In the genomic region with DNA sequence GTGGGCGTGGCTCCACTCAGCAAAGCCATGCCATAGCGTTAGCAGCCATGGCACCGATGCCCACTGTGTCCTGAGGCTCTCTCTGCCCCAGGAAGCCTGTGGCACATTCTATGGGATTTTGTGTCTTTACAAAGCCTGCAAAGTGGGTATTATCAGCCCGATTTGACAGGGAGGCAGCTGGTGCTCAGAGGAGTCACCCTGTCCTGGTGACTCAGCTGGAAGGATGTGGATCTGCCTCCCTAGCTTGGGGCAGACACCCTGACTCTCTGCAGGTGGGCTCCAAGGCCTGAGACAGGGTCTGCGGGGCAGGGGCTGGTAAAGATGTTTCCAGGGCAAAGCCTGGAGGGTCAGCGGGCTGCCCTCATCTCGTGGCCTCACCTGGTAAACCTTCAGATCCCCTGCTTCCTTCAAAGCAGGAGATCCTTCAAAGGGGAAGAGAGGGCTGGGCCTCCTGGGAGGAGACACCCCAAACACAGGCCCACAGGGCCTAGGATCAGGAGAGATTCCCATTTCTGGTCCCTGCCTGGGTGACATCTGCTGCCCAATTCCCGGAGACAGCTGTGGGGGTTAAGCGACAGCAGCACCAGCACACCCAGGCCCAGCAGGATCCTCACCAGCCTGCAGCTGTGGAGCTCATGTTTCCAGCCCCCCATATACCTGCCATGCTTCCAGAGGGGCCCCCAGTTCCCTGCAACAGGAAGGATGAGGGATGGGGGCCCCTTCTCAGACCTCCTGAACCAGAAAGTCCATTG, we compare ENCODE assay signal across 18 cellular contexts. TPM values are rescaled to one million over a fixed set of nuclear protein-coding genes. Genes with fewer than 3 reads are reported as not detected.
DNase-seq lines count a peak whose midpoint lies in the region; ATAC-seq, FAIRE-seq and TF ChIP-seq lines count a peak whose summit lies in the region.
"Had no signal": no experiment of that assay in that cellular context is flagged by ENCODE, and none has a peak within 500 bp of the region (broad histone marks: within the 10 kb centered on the region; RNA-seq: fewer than 3 reads in every experiment).

No MANE protein-coding gene starts in this region.

- H3K9ac ChIP-seq in adipocyte (ENCODE audit: low read length) (peak overlapping the region; percentile 59), keratinocyte (ENCODE audit: control insufficient read depth, extremely low read depth, insufficient read depth, low read length) (no peak overlapping the region)
- H3K9ac ChIP-seq: neural progenitor cell had no signal

- dilution Hi-C loops in keratinocyte (cut with MboI; ENCODE audit: extremely low pct_ligation_motif_present, low sequenced_read_pairs): no loop called here

- H3K4me1 ChIP-seq in HEK293 (ENCODE audit: control insufficient read depth, insufficient read depth, low read length) (peaks cover 7% of the 10 kb centered on the region; the same call in 1 of the 2 replicates), adipocyte (ENCODE audit: control insufficient read depth, insufficient read depth, low read length) (peaks cover 46% of the 10 kb centered on the region), keratinocyte (ENCODE audit: control insufficient read depth, extremely low read depth, insufficient read depth, low read length) (peaks cover 14% of the 10 kb centered on the region)

- H3K36me3 Mint-ChIP-seq in activated naive CD4-positive, alpha-beta T cell treated with anti-CD3 and anti-CD28 coated beads, Interleukin-2, amount 50 U/mL, for 72 hours: peaks cover 11 to 12% of the 10 kb centered on the region in 2 donors
- peaks cover 0 to 2% (median 0%) of the 10 kb centered on the region in 3 donors for H3K36me3 Mint-ChIP-seq in naive thymus-derived CD8-positive, alpha-beta T cell

- H3K4me2 ChIP-seq in keratinocyte (ENCODE audit: control insufficient read depth, extremely low read depth, insufficient read depth, low read depth, low read length): no peak overlapping the region
- H3K4me2 ChIP-seq: neural progenitor cell had no signal

- H3K27ac ChIP-seq in HEK293 (ENCODE audit: extremely low read depth, low read depth, low read length) (no peak overlapping the region), keratinocyte (ENCODE audit: control insufficient read depth, insufficient read depth, low read length) (no peak overlapping the region)
- H3K27ac ChIP-seq: adrenal gland, neural progenitor cell had no signal

- TF ChIP-seq CTCF in HEK293 (tag by site-specific recombination; IDR thresholded peaks at IDR 0.05): no peak
- TF ChIP-seq CTCF in keratinocyte (optimal IDR thresholded peaks at IDR 0.05 in 1 of 3, IDR thresholded peaks at IDR 0.05 in 1 of 3, conservative IDR thresholded peaks at IDR 0.05 in 1 of 3; ENCODE audit: extremely low read depth in 1 of 3, insufficient read depth in 2 of 3, low read length in 3 of 3): no peak

- POLR2A ChIA-PET in HEK293 (lab: Yijun Ruan, JAX): interaction anchor here (0.7 to 1.0 kb wide), 2 partner anchors 16 to 96 kb away, joined by 3 read pairs; no protein-coding TSS in a partner anchor
- POLR2A ChIA-PET in naive thymus-derived CD8-positive, alpha-beta T cell (lab: Charles Lee): interaction anchor here (1.0 kb wide), 1 partner anchor 8 kb away, joined by 3 read pairs; no protein-coding TSS in a partner anchor

- H3K79me2 ChIP-seq in keratinocyte (ENCODE audit: control insufficient read depth, insufficient read depth, low read length): peaks cover 16% of the 10 kb centered on the region

- H3K9me1 ChIP-seq in keratinocyte (ENCODE audit: control insufficient read depth, extremely low read depth, insufficient read depth, low read length): no peaks in the 10 kb centered on the region

- no peaks in the 10 kb centered on the region for H3K9me3 Mint-ChIP-seq in activated naive CD4-positive, alpha-beta T cell treated with anti-CD3 and anti-CD28 coated beads, Interleukin-2, amount 50 U/mL, for 72 hours
- H3K9me3 Mint-ChIP-seq in naive thymus-derived CD8-positive, alpha-beta T cell: no peaks in the 10 kb centered on the region
- H3K9me3 Mint-ChIP-seq: neural progenitor cell had no signal

- no peak overlapping the region for H3K27ac Mint-ChIP-seq in activated naive CD4-positive, alpha-beta T cell treated with anti-CD3 and anti-CD28 coated beads, Interleukin-2, amount 50 U/mL, for 72 hours
- peak overlapping the region in 3 of 10 donors; percentile 29 to 59 (median 52) for H3K27ac Mint-ChIP-seq in naive thymus-derived CD8-positive, alpha-beta T cell
- H3K27ac Mint-ChIP-seq: neural progenitor cell had no signal

- peak overlapping the region in 2 of 10 donors; percentile 48 to 66 for H3K4me3 Mint-ChIP-seq in naive thymus-derived CD8-positive, alpha-beta T cell
- H3K4me3 Mint-ChIP-seq: activated CD8-positive, alpha-beta T cell treated with anti-CD3 and anti-CD28 coated beads, Interleukin-2, amount 10 ng/mL, durations not matched to agents 7 days and 5 days had no signal

- H3K4me3 ChIP-seq in HEK293 (ENCODE audit: low read depth, low read length) (no peak overlapping the region), adipocyte (ENCODE audit: low read length) (peak overlapping the region; percentile 12), keratinocyte (ENCODE audit: control insufficient read depth in 2 of 3, extremely low read depth in 1 of 3, insufficient read depth in 2 of 3, low read depth in 1 of 3, low read length in 3 of 3) (no peak overlapping the region)
- H3K4me3 ChIP-seq: adrenal gland, neural progenitor cell had no signal

- no peaks in the 10 kb centered on the region for H3K27me3 ChIP-seq in adipocyte (replicated peaks; ENCODE audit: control insufficient read depth, insufficient read depth, low read length)
- no peaks in the 10 kb centered on the region for H3K27me3 ChIP-seq in keratinocyte (ENCODE audit: control insufficient read depth, extremely low read depth, insufficient read depth, low read length)
- H3K27me3 ChIP-seq: adrenal gland, neural progenitor cell had no signal

- DNase-seq in AG08395 (ENCODE audit: low spot score) (peak; percentile 42), adipocyte (ENCODE audit: low read depth) (no peak), keratinocyte (ENCODE audit: low read depth, low spot score) (no peak), NCI-H1105 (lab: John Stamatoyannopoulos, UW) (no peak)
- no peak for DNase-seq in activated naive CD4-positive, alpha-beta T cell (lab: John Stamatoyannopoulos, UW)
- DNase-seq in activated naive CD4-positive, alpha-beta T cell treated with anti-CD3 and anti-CD28 coated beads, Interleukin-2, amount 50 U/mL, for 72 hours (ENCODE audit: low spot score in 2 of 2): no peak
- no peak for DNase-seq in naive thymus-derived CD8-positive, alpha-beta T cell
- DNase-seq: activated CD8-positive, alpha-beta T cell treated with anti-CD3 and anti-CD28 coated beads, Interleukin-2, amount 10 ng/mL, durations not matched to agents 7 days and 5 days; adrenal gland; AML-193; glutamatergic neuron; KG1; NCI-H1417 treated with DMSO at 0.1 percent for 48 hours; stimulated activated CD4-positive, alpha-beta T cell treated with anti-CD3 and anti-CD28 coated beads, Interleukin-2, amount 100 ng/mL, for 24 hours had no signal

- no peak for ATAC-seq in activated naive CD4-positive, alpha-beta T cell treated with anti-CD3 and anti-CD28 coated beads, Interleukin-2, amount 50 U/mL, for 72 hours
- no peak for ATAC-seq in naive thymus-derived CD8-positive, alpha-beta T cell
- ATAC-seq: activated CD8-positive, alpha-beta T cell treated with anti-CD3 and anti-CD28 coated beads, Interleukin-2, amount 10 ng/mL, durations not matched to agents 7 days and 5 days had no signal

- CTCF ChIA-PET in HEK293 (lab: Yijun Ruan, JAX): no interaction called here

- H3K4me1 Mint-ChIP-seq in naive thymus-derived CD8-positive, alpha-beta T cell: peaks cover 10 to 27% (median 26%) of the 10 kb centered on the region in 4 donors

- FAIRE-seq in keratinocyte (lab: Jason Lieb, UNC): peak; percentile 36
- FAIRE-seq: D721Med, RCC 7860 had no signal

- no peaks in the 10 kb centered on the region for H4K20me1 ChIP-seq in keratinocyte (ENCODE audit: control insufficient read depth, extremely low read depth, insufficient read depth, low read length)

- H3K9me3 ChIP-seq in HEK293 (ENCODE audit: control insufficient read depth, insufficient read depth, low read depth, low read length): no peaks in the 10 kb centered on the region
- H3K9me3 ChIP-seq in adipocyte (ENCODE audit: control insufficient read depth, low read length): no peaks in the 10 kb centered on the region
- no peaks in the 10 kb centered on the region for H3K9me3 ChIP-seq in keratinocyte (ENCODE audit: control insufficient read depth, low read depth, low read length)
- H3K9me3 ChIP-seq: adrenal gland had no signal

- H2AFZ ChIP-seq in keratinocyte (ENCODE audit: control insufficient read depth, low read length): no peak overlapping the region
- H2AFZ ChIP-seq: neural progenitor cell had no signal

- no peaks in the 10 kb centered on the region for H3K27me3 Mint-ChIP-seq in naive thymus-derived CD8-positive, alpha-beta T cell

- H3K36me3 ChIP-seq in HEK293 (ENCODE audit: control insufficient read depth in 2 of 2, insufficient read depth in 1 of 2, low read length in 2 of 2) (no peaks in the 10 kb centered on the region), adipocyte (ENCODE audit: control insufficient read depth, insufficient read depth, low read length, severe bottlenecking) (no peaks in the 10 kb centered on the region), keratinocyte (ENCODE audit: control insufficient read depth in 2 of 2, extremely low read depth in 1 of 2, insufficient read depth in 2 of 2, low read length in 2 of 2) (peaks cover 0 to 2% of the 10 kb centered on the region in 2 experiments)
- H3K36me3 ChIP-seq: adrenal gland, neural progenitor cell had no signal

RNA-seq across cellular contexts. Expression of a gene that starts 3.0 kb away (rescaled TPM):
- 11.8 to 16.7 TPM (median 13.0 TPM) in 3 replicates for polyA plus RNA-seq in keratinocyte
- polyA plus RNA-seq in keratinocyte (2011; ENCODE audit: low read depth): 7.1 TPM
- polyA plus RNA-seq in keratinocyte (2011; cell fraction: cytosol; rRNA removed): 7.7 and 15.3 TPM in 2 replicates
- 26.1 and 32.2 TPM in 2 replicates for polyA plus RNA-seq in keratinocyte (2011; cell fraction: nucleus; rRNA removed)
- 10.8 and 18.4 TPM in 2 replicates for polyA plus RNA-seq in keratinocyte (2012; ENCODE audit: low replicate concordance)
- 7.2 to 27.3 TPM (median 11.8 TPM) in 3 replicates for polyA minus RNA-seq in keratinocyte
- 11.5 TPM for polyA minus RNA-seq in keratinocyte (2011; cell fraction: cytosol; rRNA and poly(A)+ RNA removed)
- polyA minus RNA-seq in keratinocyte (2011; cell fraction: nucleus; rRNA and poly(A)+ RNA removed): 8.8 and 12.2 TPM in 2 replicates
- total RNA-seq in activated naive CD4-positive, alpha-beta T cell treated with anti-CD3 and anti-CD28 coated beads, Interleukin-2, amount 50 U/mL, for 72 hours: 10 to 100 TPM; 33.9 to 42.0 TPM
- total RNA-seq in naive thymus-derived CD8-positive, alpha-beta T cell: 10 to 100 TPM; 53.3 TPM
- 10 to 100 TPM; 23.3 to 35.7 (median 26.1) TPM for polyA plus RNA-seq in naive thymus-derived CD8-positive, alpha-beta T cell
